In genomic region chr11:104093426-104094280, GRCh38 we compare ENCODE assay signal across 35 cellular contexts. TPM values are rescaled to one million over a fixed set of nuclear protein-coding genes. Genes with fewer than 3 reads are reported as not detected.
"Had no signal": no experiment of that assay in that cellular context is flagged by ENCODE, and none has a peak within 500 bp of the region (broad histone marks: within the 10 kb centered on the region; RNA-seq: fewer than 3 reads in every experiment).

No MANE protein-coding gene starts in this region.

- H3K27me3 ChIP-seq: adrenal gland, ascending aorta, foreskin keratinocyte, heart left ventricle, neutrophil, thyroid gland, upper lobe of left lung, vagina had no signal

- DNase-seq: activated CD4-positive, alpha-beta T cell treated with anti-CD3 and anti-CD28 coated beads for 36 hours; activated CD4-positive, CD25-positive, alpha-beta regulatory T cell; activated effector memory CD4-positive, alpha-beta T cell treated with Interleukin-2 at 50 U/mL for 16 hours; activated naive CD4-positive, alpha-beta T cell treated with Interleukin-2 at 50 U/mL for 16 hours; activated T-cell treated with anti-CD3 and anti-CD28 coated beads for 4 hours; adrenal gland; central memory CD4-positive, alpha-beta T cell; foreskin keratinocyte; heart left ventricle; hypothalamus; immature natural killer cell; lower lobe of right lung; mesenchymal stem cell; natural killer cell; retina; stimulated activated CD4-positive, alpha-beta T cell treated with anti-CD3 and anti-CD28 coated beads, Interleukin-1b, Interleukin-23, amount 100 ng/mL, for 48 hours; stimulated activated CD4-positive, alpha-beta T cell treated with anti-CD3 and anti-CD28 coated beads, Interleukin-4, amount 100 ng/mL, for 4 hours; stimulated activated CD8-positive, alpha-beta memory T cell treated with anti-CD3 and anti-CD28 coated beads, Interleukin-4, amount 100 ng/mL, for 48 hours; stimulated activated naive CD8-positive, alpha-beta T cell treated with anti-CD3 and anti-CD28 coated beads, Interleukin-15, amount 100 ng/mL, for 72 hours; substantia nigra; T-cell; thyroid gland; upper lobe of left lung had no signal

- H3K36me3 ChIP-seq: adrenal gland, ascending aorta, heart left ventricle, lower lobe of right lung, neutrophil, prostate gland, thyroid gland, upper lobe of left lung, vagina had no signal

- H3K9me3 ChIP-seq: adrenal gland, ascending aorta, heart left ventricle, lower lobe of right lung, neutrophil, prostate gland, thyroid gland, upper lobe of left lung, vagina had no signal

- ATAC-seq: activated CD4-positive, alpha-beta T cell treated with anti-CD3 and anti-CD28 coated beads for 36 hours; foreskin keratinocyte; heart left ventricle; left lobe of liver; lower lobe of right lung; natural killer cell; stimulated activated memory B cell treated with anti-CD40 and anti-IgM and Interleukin-4, amounts not matched to agents 10 μg/mL and 1 μg/mL and 100 μg/mL, for 72 hours; stimulated activated naive CD8-positive, alpha-beta T cell treated with anti-CD3 and anti-CD28 coated beads, Interleukin-15, amount 100 ng/mL, for 72 hours; T-cell had no signal

- H3K4me3 ChIP-seq: adrenal gland, ascending aorta, heart left ventricle, lower lobe of right lung, prostate gland, smooth muscle cell, thyroid gland, upper lobe of left lung, vagina had no signal

- H3K4me1 ChIP-seq: foreskin keratinocyte, lower lobe of right lung, prostate gland, thyroid gland, upper lobe of left lung, vagina had no signal

- H3K27ac ChIP-seq: adrenal gland, ascending aorta, foreskin keratinocyte, heart left ventricle, lower lobe of right lung, neutrophil, prostate gland, thyroid gland, upper lobe of left lung, vagina had no signal

RNA-seq across cellular contexts. Expression of gene DDI1, which starts 57.2 kb away (rescaled TPM):
- total RNA-seq: activated CD4-positive, alpha-beta T cell treated with anti-CD3 and anti-CD28 coated beads for 36 hours; adrenal gland; ascending aorta; endothelial cell of umbilical vein; foreskin keratinocyte; heart left ventricle; kidney epithelial cell; left lobe of liver; lower lobe of right lung; mononuclear cell; natural killer cell; osteocyte; smooth muscle cell; T-cell; upper lobe of left lung; vagina had no signal
- polyA plus RNA-seq: endothelial cell of umbilical vein, esophagus, foreskin keratinocyte, heart left ventricle, smooth muscle cell had no signal
